In the genomic region with DNA sequence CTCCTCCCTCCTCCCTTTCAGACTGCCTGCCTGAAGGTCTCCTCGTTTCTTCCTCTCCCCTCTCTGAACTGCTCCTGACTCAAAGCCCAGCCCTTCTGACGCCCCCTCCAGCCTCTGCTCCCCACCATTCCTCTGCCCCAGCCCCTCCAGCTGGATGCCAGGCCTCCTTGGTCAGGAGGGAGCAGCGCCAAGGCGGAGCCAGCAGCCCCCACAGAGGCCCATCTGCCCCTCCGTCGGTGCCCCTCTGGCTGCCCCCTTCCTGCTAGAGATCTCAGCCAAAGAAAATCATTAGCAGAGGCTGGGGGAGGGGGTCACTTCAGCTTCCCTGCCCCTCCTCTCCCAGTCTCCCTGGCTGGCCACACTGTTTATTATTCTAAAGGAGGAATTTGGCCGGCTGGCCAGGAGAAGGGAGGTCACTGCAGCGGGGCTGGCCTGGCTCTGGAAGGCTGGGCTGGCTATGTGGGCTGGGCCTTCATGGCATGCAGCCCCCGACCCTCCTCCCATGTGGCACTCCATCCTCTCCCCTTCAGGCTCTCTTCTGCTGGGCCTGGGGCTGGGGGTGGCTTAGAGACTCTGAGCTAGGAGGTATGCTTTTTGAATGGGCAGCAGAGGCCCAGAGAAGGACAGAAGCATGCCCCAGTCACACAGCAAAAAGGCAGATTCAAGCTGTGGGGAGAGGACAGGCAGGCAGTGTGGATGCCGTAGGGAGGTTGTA, we compare ENCODE assay signal across 1 cellular context.
TF ChIP-seq lines count a peak whose summit lies in the region.

No MANE protein-coding gene starts in this region.

TF ChIP-seq in HepG2, 621 proteins besides CTCF, POLR2A, EP300 and RAD21 (continued from another document and continues in another):
- TF ChIP-seq, protein P1, sequence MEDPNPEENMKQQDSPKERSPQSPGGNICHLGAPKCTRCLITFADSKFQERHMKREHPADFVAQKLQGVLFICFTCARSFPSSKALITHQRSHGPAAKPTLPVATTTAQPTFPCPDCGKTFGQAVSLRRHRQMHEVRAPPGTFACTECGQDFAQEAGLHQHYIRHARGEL (CRISPR knock-in tag; IDR thresholded peaks at IDR 0.05): no peak
- no peak for TF ChIP-seq NR2F1 (CRISPR knock-in tag; IDR thresholded peaks at IDR 0.05)
- peak; percentile 48; the same call in 1 of the 2 replicates for TF ChIP-seq MTA1 (CRISPR knock-in tag; IDR thresholded peaks at IDR 0.05; ENCODE audit: borderline replicate concordance)
- TF ChIP-seq ZNF441 (CRISPR knock-in tag; IDR thresholded peaks at IDR 0.05; ENCODE audit: borderline replicate concordance): no peak
- TF ChIP-seq, protein P2, sequence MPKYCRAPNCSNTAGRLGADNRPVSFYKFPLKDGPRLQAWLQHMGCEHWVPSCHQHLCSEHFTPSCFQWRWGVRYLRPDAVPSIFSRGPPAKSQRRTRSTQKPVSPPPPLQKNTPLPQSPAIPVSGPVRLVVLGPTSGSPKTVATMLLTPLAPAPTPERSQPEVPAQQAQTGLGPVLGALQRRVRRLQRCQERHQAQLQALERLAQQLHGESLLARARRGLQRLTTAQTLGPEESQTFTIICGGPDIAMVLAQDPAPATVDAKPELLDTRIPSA (CRISPR knock-in tag; IDR thresholded peaks at IDR 0.05; ENCODE audit: borderline replicate concordance): no peak
- TF ChIP-seq NFATC3 (CRISPR knock-in tag; IDR thresholded peaks at IDR 0.05): no peak
- TF ChIP-seq HNF4G (IDR thresholded peaks at IDR 0.05; ENCODE audit: borderline replicate concordance, low read depth, low read length): no peak
- no peak for TF ChIP-seq HNF4G (CRISPR knock-in tag; IDR thresholded peaks at IDR 0.05; ENCODE audit: borderline replicate concordance, low read depth)
- no peak for TF ChIP-seq ZNF549 (CRISPR knock-in tag; IDR thresholded peaks at IDR 0.05)
- no peak for TF ChIP-seq ZNF562 (CRISPR knock-in tag; IDR thresholded peaks at IDR 0.05; ENCODE audit: borderline replicate concordance)
- no peak for TF ChIP-seq ARID2 (CRISPR knock-in tag; IDR thresholded peaks at IDR 0.05; ENCODE audit: borderline replicate concordance)
- no peak for TF ChIP-seq CEBPB (IDR thresholded peaks at IDR 0.05; ENCODE audit: borderline replicate concordance, low read depth, low read length)
- TF ChIP-seq PAX8 (CRISPR knock-in tag; IDR thresholded peaks at IDR 0.05; ENCODE audit: borderline replicate concordance): no peak
- TF ChIP-seq, protein P3, sequence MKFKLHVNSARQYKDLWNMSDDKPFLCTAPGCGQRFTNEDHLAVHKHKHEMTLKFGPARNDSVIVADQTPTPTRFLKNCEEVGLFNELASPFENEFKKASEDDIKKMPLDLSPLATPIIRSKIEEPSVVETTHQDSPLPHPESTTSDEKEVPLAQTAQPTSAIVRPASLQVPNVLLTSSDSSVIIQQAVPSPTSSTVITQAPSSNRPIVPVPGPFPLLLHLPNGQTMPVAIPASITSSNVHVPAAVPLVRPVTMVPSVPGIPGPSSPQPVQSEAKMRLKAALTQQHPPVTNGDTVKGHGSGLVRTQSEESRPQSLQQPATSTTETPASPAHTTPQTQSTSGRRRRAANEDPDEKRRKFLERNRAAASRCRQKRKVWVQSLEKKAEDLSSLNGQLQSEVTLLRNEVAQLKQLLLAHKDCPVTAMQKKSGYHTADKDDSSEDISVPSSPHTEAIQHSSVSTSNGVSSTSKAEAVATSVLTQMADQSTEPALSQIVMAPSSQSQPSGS (CRISPR knock-in tag; IDR thresholded peaks at IDR 0.05): no peak
- TF ChIP-seq ELF4 (CRISPR knock-in tag; IDR thresholded peaks at IDR 0.05; ENCODE audit: borderline replicate concordance): no peak; the same call in 1 of the 2 replicates
- TF ChIP-seq ZNF652 (CRISPR knock-in tag; IDR thresholded peaks at IDR 0.05; ENCODE audit: borderline replicate concordance, low read depth): no peak
- TF ChIP-seq, protein P4, sequence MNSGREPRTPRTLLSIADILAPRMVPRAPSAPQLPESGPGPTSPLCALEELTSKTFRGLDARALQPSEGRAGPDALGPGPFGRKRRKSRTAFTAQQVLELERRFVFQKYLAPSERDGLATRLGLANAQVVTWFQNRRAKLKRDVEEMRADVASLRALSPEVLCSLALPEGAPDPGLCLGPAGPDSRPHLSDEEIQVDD (CRISPR knock-in tag; IDR thresholded peaks at IDR 0.05; ENCODE audit: borderline replicate concordance): no peak
- peak; percentile 87 for TF ChIP-seq GATAD2A (CRISPR knock-in tag; IDR thresholded peaks at IDR 0.05)
- no peak for TF ChIP-seq ZFP62 (CRISPR knock-in tag; IDR thresholded peaks at IDR 0.05)
- TF ChIP-seq, protein P5, sequence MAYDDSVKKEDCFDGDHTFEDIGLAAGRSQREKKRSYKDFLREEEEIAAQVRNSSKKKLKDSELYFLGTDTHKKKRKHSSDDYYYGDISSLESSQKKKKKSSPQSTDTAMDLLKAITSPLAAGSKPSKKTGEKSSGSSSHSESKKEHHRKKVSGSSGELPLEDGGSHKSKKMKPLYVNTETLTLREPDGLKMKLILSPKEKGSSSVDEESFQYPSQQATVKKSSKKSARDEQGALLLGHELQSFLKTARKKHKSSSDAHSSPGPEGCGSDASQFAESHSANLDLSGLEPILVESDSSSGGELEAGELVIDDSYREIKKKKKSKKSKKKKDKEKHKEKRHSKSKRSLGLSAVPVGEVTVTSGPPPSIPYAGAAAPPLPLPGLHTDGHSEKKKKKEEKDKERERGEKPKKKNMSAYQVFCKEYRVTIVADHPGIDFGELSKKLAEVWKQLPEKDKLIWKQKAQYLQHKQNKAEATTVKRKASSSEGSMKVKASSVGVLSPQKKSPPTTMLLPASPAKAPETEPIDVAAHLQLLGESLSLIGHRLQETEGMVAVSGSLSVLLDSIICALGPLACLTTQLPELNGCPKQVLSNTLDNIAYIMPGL (CRISPR knock-in tag; IDR thresholded peaks at IDR 0.05; ENCODE audit: borderline replicate concordance in 1 of 2, low read depth in 1 of 2): no peak
- TF ChIP-seq ZZZ3 (CRISPR knock-in tag; IDR thresholded peaks at IDR 0.05; ENCODE audit: borderline replicate concordance): no peak
- no peak; the same call in 1 of the 2 replicates for TF ChIP-seq GZF1 (CRISPR knock-in tag; IDR thresholded peaks at IDR 0.05)
- TF ChIP-seq ZSCAN12 (CRISPR knock-in tag; IDR thresholded peaks at IDR 0.05): no peak
- TF ChIP-seq CENPX (CRISPR knock-in tag; IDR thresholded peaks at IDR 0.05): no peak
- no peak for TF ChIP-seq ZNF790 (CRISPR knock-in tag; IDR thresholded peaks at IDR 0.05; ENCODE audit: borderline replicate concordance)
- TF ChIP-seq ZNF350 (CRISPR knock-in tag; IDR thresholded peaks at IDR 0.05; ENCODE audit: borderline replicate concordance, low read depth): peak; percentile 75; the same call in 1 of the 2 replicates
- no peak for TF ChIP-seq ZNF891 (CRISPR knock-in tag; IDR thresholded peaks at IDR 0.05)
- no peak for TF ChIP-seq AGO1 (IDR thresholded peaks at IDR 0.05; ENCODE audit: low read depth, low read length, poor library complexity, severe bottlenecking)
- no peak for TF ChIP-seq HIVEP1 (CRISPR knock-in tag; IDR thresholded peaks at IDR 0.05)
- no peak for TF ChIP-seq ZNF264 (CRISPR knock-in tag; IDR thresholded peaks at IDR 0.05)
- TF ChIP-seq FLYWCH1 (CRISPR knock-in tag; IDR thresholded peaks at IDR 0.05): no peak
- TF ChIP-seq, protein P6, sequence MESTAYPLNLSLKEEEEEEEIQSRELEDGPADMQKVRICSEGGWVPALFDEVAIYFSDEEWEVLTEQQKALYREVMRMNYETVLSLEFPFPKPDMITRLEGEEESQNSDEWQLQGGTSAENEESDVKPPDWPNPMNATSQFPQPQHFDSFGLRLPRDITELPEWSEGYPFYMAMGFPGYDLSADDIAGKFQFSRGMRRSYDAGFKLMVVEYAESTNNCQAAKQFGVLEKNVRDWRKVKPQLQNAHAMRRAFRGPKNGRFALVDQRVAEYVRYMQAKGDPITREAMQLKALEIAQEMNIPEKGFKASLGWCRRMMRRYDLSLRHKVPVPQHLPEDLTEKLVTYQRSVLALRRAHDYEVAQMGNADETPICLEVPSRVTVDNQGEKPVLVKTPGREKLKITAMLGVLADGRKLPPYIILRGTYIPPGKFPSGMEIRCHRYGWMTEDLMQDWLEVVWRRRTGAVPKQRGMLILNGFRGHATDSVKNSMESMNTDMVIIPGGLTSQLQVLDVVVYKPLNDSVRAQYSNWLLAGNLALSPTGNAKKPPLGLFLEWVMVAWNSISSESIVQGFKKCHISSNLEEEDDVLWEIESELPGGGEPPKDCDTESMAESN (CRISPR knock-in tag; conservative IDR thresholded peaks at IDR 0.05): no peak
- no peak for TF ChIP-seq REPIN1 (CRISPR knock-in tag; IDR thresholded peaks at IDR 0.05; ENCODE audit: borderline replicate concordance, low read depth)
- TF ChIP-seq, protein P7, sequence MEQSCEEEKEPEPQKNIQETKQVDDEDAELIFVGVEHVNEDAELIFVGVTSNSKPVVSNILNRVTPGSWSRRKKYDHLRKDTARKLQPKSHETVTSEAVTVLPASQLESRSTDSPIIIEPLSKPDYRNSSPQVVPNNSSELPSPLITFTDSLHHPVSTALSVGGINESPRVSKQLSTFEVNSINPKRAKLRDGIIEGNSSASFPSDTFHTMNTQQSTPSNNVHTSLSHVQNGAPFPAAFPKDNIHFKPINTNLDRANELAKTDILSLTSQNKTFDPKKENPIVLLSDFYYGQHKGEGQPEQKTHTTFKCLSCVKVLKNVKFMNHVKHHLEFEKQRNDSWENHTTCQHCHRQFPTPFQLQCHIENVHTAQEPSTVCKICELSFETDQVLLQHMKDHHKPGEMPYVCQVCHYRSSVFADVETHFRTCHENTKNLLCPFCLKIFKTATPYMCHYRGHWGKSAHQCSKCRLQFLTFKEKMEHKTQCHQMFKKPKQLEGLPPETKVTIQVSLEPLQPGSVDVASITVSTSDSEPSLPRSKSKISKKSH (CRISPR knock-in tag; IDR thresholded peaks at IDR 0.05; ENCODE audit: borderline replicate concordance): no peak
- TF ChIP-seq, protein P8, sequence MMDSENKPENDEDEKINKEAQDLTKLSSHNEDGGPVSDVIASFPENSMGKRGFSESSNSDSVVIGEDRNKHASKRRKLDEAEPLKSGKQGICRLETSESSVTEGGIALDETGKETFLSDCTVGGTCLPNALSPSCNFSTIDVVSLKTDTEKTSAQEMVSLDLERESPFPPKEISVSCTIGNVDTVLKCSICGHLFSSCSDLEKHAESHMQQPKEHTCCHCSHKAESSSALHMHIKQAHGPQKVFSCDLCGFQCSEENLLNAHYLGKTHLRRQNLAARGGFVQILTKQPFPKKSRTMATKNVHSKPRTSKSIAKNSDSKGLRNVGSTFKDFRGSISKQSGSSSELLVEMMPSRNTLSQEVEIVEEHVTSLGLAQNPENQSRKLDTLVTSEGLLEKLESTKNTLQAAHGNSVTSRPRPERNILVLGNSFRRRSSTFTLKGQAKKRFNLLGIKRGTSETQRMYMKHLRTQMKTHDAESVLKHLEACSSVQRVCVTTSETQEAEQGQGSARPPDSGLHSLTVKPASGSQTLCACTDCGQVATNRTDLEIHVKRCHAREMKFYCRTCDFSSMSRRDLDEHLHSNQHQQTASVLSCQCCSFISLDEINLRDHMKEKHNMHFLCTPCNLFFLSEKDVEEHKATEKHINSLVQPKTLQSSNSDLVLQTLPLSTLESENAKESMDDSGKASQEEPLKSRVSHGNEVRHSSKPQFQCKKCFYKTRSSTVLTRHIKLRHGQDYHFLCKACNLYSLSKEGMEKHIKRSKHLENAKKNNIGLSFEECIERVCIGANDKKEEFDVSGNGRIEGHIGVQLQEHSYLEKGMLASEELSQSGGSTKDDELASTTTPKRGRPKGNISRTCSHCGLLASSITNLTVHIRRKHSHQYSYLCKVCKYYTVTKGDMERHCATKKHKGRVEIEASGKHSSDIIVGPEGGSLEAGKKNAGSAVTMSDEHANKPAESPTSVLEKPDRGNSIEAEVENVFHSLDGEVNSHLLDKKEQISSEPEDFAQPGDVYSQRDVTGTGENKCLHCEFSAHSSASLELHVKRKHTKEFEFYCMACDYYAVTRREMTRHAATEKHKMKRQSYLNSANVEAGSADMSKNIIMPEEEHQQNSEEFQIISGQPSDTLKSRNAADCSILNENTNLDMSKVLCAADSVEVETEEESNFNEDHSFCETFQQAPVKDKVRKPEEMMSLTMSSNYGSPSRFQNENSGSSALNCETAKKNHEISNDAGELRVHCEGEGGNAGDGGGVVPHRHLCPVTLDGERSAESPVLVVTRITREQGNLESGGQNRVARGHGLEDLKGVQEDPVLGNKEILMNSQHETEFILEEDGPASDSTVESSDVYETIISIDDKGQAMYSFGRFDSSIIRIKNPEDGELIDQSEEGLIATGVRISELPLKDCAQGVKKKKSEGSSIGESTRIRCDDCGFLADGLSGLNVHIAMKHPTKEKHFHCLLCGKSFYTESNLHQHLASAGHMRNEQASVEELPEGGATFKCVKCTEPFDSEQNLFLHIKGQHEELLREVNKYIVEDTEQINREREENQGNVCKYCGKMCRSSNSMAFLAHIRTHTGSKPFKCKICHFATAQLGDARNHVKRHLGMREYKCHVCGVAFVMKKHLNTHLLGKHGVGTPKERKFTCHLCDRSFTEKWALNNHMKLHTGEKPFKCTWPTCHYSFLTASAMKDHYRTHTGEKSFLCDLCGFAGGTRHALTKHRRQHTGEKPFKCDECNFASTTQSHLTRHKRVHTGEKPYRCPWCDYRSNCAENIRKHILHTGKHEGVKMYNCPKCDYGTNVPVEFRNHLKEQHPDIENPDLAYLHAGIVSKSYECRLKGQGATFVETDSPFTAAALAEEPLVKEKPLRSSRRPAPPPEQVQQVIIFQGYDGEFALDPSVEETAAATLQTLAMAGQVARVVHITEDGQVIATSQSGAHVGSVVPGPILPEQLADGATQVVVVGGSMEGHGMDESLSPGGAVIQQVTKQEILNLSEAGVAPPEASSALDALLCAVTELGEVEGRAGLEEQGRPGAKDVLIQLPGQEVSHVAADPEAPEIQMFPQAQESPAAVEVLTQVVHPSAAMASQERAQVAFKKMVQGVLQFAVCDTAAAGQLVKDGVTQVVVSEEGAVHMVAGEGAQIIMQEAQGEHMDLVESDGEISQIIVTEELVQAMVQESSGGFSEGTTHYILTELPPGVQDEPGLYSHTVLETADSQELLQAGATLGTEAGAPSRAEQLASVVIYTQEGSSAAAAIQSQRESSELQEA (CRISPR knock-in tag; IDR thresholded peaks at IDR 0.05; ENCODE audit: not compliant biosample characterization): no peak
- no peak for TF ChIP-seq CHD2 (IDR thresholded peaks at IDR 0.05; ENCODE audit: low read depth, low read length)
- no peak for TF ChIP-seq ZNF878 (CRISPR knock-in tag; IDR thresholded peaks at IDR 0.05)
- TF ChIP-seq, protein P9, sequence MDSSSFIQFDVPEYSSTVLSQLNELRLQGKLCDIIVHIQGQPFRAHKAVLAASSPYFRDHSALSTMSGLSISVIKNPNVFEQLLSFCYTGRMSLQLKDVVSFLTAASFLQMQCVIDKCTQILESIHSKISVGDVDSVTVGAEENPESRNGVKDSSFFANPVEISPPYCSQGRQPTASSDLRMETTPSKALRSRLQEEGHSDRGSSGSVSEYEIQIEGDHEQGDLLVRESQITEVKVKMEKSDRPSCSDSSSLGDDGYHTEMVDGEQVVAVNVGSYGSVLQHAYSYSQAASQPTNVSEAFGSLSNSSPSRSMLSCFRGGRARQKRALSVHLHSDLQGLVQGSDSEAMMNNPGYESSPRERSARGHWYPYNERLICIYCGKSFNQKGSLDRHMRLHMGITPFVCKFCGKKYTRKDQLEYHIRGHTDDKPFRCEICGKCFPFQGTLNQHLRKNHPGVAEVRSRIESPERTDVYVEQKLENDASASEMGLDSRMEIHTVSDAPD (CRISPR knock-in tag; IDR thresholded peaks at IDR 0.05): 0 out of 2 replicates have a peak, but pooled peaks have one; percentile 55
